1 cellular context compared by ENCODE assay signal in genomic region chr16:66832661-66833305, GRCh38.
TF ChIP-seq lines count a peak whose summit lies in the region.

No MANE protein-coding gene starts in this region.

TF ChIP-seq in GM23338, 12 proteins besides CTCF, POLR2A, EP300 and RAD21 (continued from another document):
- no peak for TF ChIP-seq ZNF462 (CRISPR knock-in tag; IDR thresholded peaks at IDR 0.05)
